31 cellular contexts compared by ENCODE assay signal in the genomic region with DNA sequence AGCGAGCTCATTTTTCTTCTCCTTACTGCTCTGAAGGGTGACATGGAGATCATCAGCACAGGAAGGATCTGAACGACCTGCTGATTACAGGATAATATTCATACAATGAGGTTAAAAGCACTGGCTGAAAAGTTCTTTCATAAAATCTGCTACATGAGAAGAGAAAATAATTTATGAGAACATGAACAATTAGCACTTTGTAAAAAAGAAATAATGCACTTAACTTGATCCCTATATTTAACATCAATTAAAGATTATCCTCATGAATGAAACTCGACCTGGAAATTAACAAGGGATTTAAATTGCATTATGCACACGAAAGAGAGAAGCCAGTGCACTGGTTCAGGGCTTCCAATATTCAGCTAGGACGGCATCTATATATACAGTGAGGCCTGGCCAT.
"Had no signal": no experiment of that assay in that cellular context is flagged by ENCODE, and none has a peak within 500 bp of the region (broad histone marks: within the 10 kb centered on the region; RNA-seq: fewer than 3 reads in every experiment).

No MANE protein-coding gene starts in this region.

- H3K27ac ChIP-seq: ascending aorta, cardiac muscle cell, colonic mucosa, esophagus muscularis mucosa, foreskin keratinocyte, gastrocnemius medialis, heart left ventricle had no signal

- H3K36me3 ChIP-seq: ascending aorta, breast epithelium, cardiac muscle cell, colonic mucosa, esophagus muscularis mucosa, gastrocnemius medialis, heart left ventricle had no signal

- H3K27ac Mint-ChIP-seq: activated CD4-positive, alpha-beta memory T cell treated with anti-CD3 and anti-CD28 coated beads for 36 hours; activated CD4-positive, alpha-beta T cell treated with anti-CD3 and anti-CD28 coated beads for 36 hours; activated CD4-positive, alpha-beta T cell treated with anti-CD3 and anti-CD28 coated beads, Interleukin-2, amount 10 ng/mL, durations not matched to agents 24 days and 14 days; activated CD8-positive, alpha-beta memory T cell treated with anti-CD3 and anti-CD28 coated beads, Interleukin-2, amount 10 ng/mL, durations not matched to agents 7 days and 5 days; activated CD8-positive, alpha-beta T cell treated with anti-CD3 and anti-CD28 coated beads, Interleukin-2, amount 10 ng/mL, durations not matched to agents 7 days and 5 days; activated naive CD4-positive, alpha-beta T cell treated with anti-CD3 and anti-CD28 coated beads, Interleukin-2, amount 10 ng/mL, durations not matched to agents 7 days and 5 days; activated naive CD4-positive, alpha-beta T cell treated with anti-CD3 and anti-CD28 coated beads, Interleukin-2, amount 50 U/mL, for 72 hours; activated naive CD8-positive, alpha-beta T cell treated with anti-CD3 and anti-CD28 coated beads, Interleukin-2, amount 10 ng/mL, durations not matched to agents 7 days and 5 days; activated T-helper 1 cell treated with anti-CD3 and anti-CD28 coated beads, Interleukin-12 subunit alpha, Interleukin-12 subunit beta, Interleukin-2, Interleukin-4 antibody, amounts not matched to agents 30 ng/mL and 10 ng/mL and 1 ng/mL, durations not matched to agents 14 hours and 24 hours and 36 hours; activated T-helper 2 cell treated with anti-CD3 and anti-CD28 coated beads, Interferon-gamma antibody, Interleukin-2, Interleukin-4, amounts not matched to agents 10 μg/mL and 5 μg/mL and 100 μg/mL, durations not matched to agents 14 hours and 24 hours and 36 hours; brain had no signal

- DNase-seq: activated CD4-positive, alpha-beta memory T cell treated with anti-CD3 and anti-CD28 coated beads for 36 hours; activated CD4-positive, alpha-beta T cell treated with anti-CD3 and anti-CD28 coated beads for 36 hours; activated CD4-positive, alpha-beta T cell treated with anti-CD3 and anti-CD28 coated beads, Interleukin-2, amount 10 ng/mL, durations not matched to agents 24 days and 14 days; activated CD4-positive, CD25-positive, alpha-beta regulatory T cell; activated CD4-positive, CD25-positive, alpha-beta regulatory T cell treated with anti-CD3 and anti-CD28 coated beads, Interleukin-2, amount 50 U/mL, for 72 hours; activated CD8-positive, alpha-beta memory T cell treated with anti-CD3 and anti-CD28 coated beads, Interleukin-2, amount 10 ng/mL, durations not matched to agents 7 days and 5 days; activated CD8-positive, alpha-beta memory T cell treated with anti-CD3 and anti-CD28 coated beads, Interleukin-2, amount 50 U/mL, for 4 hours; activated CD8-positive, alpha-beta T cell treated with anti-CD3 and anti-CD28 coated beads, Interleukin-2, amount 10 ng/mL, durations not matched to agents 7 days and 5 days; activated effector memory CD4-positive, alpha-beta T cell treated with anti-CD3 and anti-CD28 coated beads, Interleukin-2, amount 50 U/mL, for 16 hours; activated naive CD4-positive, alpha-beta T cell treated with anti-CD3 and anti-CD28 coated beads, Interleukin-2, amount 10 ng/mL, durations not matched to agents 7 days and 5 days; activated naive CD8-positive, alpha-beta T cell treated with anti-CD3 and anti-CD28 coated beads, Interleukin-2, amount 10 ng/mL, durations not matched to agents 7 days and 5 days; activated T-cell treated with anti-CD3 and anti-CD28 coated beads, Interleukin-2, amount 50 U/mL, for 1 hour; activated T-cell treated with anti-CD3 and anti-CD28 coated beads, Interleukin-2, amount 50 U/mL, for 48 hours; central memory CD4-positive, alpha-beta T cell; cerebellar nuclear complex; colonic mucosa; effector memory CD4-positive, alpha-beta T cell; erythroblast; foreskin keratinocyte; gastrocnemius medialis; glutamatergic neuron; heart left ventricle; T-helper 2 cell had no signal

- H3K9me3 Mint-ChIP-seq: activated CD4-positive, alpha-beta memory T cell treated with anti-CD3 and anti-CD28 coated beads for 36 hours; activated CD4-positive, alpha-beta T cell treated with anti-CD3 and anti-CD28 coated beads, Interleukin-2, amount 10 ng/mL, durations not matched to agents 24 days and 14 days; activated naive CD4-positive, alpha-beta T cell treated with anti-CD3 and anti-CD28 coated beads, Interleukin-2, amount 10 ng/mL, durations not matched to agents 7 days and 5 days; activated naive CD4-positive, alpha-beta T cell treated with anti-CD3 and anti-CD28 coated beads, Interleukin-2, amount 50 U/mL, for 72 hours; activated naive CD8-positive, alpha-beta T cell treated with anti-CD3 and anti-CD28 coated beads, Interleukin-2, amount 10 ng/mL, durations not matched to agents 7 days and 5 days; activated T-helper 1 cell treated with anti-CD3 and anti-CD28 coated beads, Interleukin-12 subunit alpha, Interleukin-12 subunit beta, Interleukin-2, Interleukin-4 antibody, amounts not matched to agents 30 ng/mL and 10 ng/mL and 1 ng/mL, durations not matched to agents 14 hours and 24 hours and 36 hours; activated T-helper 2 cell treated with anti-CD3 and anti-CD28 coated beads, Interferon-gamma antibody, Interleukin-2, Interleukin-4, amounts not matched to agents 10 μg/mL and 5 μg/mL and 100 μg/mL, durations not matched to agents 14 hours and 24 hours and 36 hours had no signal

- H3K9me3 ChIP-seq: ascending aorta, breast epithelium, colonic mucosa, gastrocnemius medialis had no signal

- H3K4me1 ChIP-seq: ascending aorta, breast epithelium, foreskin keratinocyte, gastrocnemius medialis had no signal

- H3K4me3 ChIP-seq: ascending aorta, breast epithelium, cardiac muscle cell, colonic mucosa, esophagus muscularis mucosa, gastrocnemius medialis, heart left ventricle had no signal

- H3K36me3 Mint-ChIP-seq: activated CD8-positive, alpha-beta memory T cell treated with anti-CD3 and anti-CD28 coated beads, Interleukin-2, amount 10 ng/mL, durations not matched to agents 7 days and 5 days; activated naive CD4-positive, alpha-beta T cell treated with anti-CD3 and anti-CD28 coated beads, Interleukin-2, amount 10 ng/mL, durations not matched to agents 7 days and 5 days; activated naive CD8-positive, alpha-beta T cell treated with anti-CD3 and anti-CD28 coated beads, Interleukin-2, amount 10 ng/mL, durations not matched to agents 7 days and 5 days; brain had no signal

- H3K4me3 Mint-ChIP-seq: activated CD4-positive, alpha-beta memory T cell treated with anti-CD3 and anti-CD28 coated beads for 36 hours; activated CD4-positive, alpha-beta T cell treated with anti-CD3 and anti-CD28 coated beads for 36 hours; activated CD4-positive, alpha-beta T cell treated with anti-CD3 and anti-CD28 coated beads, Interleukin-2, amount 10 ng/mL, durations not matched to agents 24 days and 14 days; activated CD8-positive, alpha-beta memory T cell treated with anti-CD3 and anti-CD28 coated beads, Interleukin-2, amount 10 ng/mL, durations not matched to agents 7 days and 5 days; activated CD8-positive, alpha-beta T cell treated with anti-CD3 and anti-CD28 coated beads, Interleukin-2, amount 10 ng/mL, durations not matched to agents 7 days and 5 days; activated naive CD4-positive, alpha-beta T cell treated with anti-CD3 and anti-CD28 coated beads, Interleukin-2, amount 10 ng/mL, durations not matched to agents 7 days and 5 days; activated naive CD8-positive, alpha-beta T cell treated with anti-CD3 and anti-CD28 coated beads, Interleukin-2, amount 10 ng/mL, durations not matched to agents 7 days and 5 days; activated T-helper 1 cell treated with anti-CD3 and anti-CD28 coated beads, Interleukin-12 subunit alpha, Interleukin-12 subunit beta, Interleukin-2, Interleukin-4 antibody, amounts not matched to agents 30 ng/mL and 10 ng/mL and 1 ng/mL, durations not matched to agents 14 hours and 24 hours and 36 hours had no signal
